ENCODE assay signal across 22 cellular contexts in the genomic region with DNA sequence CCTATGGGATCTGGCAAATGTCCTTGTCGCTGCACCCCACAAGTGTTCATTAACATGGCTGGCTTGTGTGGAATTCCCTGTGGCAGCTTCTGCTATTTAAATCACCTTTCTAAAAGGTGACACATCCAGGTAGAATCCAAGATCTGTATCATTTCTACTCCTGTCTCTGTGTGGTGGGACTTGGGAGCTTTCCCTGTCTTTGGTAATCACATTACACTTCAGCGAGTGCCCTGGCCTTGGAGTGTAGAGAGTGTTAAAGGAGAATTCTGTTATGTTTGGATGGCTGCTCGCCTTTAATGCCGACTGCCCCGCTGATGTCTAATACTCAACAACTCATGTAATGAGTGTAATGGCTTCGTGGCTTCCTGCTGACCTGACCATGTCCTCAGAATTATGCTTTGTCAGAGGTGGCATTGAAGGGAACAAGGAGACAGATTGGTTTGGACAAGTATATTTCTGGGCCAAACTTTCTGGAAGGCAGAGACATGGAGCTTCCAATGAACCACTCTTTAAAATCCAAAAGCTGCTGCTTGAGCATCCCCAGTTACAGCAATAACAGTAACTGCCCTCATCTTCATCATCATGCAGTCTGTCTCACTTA.
"Had no signal": no experiment of that assay in that cellular context is flagged by ENCODE, and none has a peak within 500 bp of the region (broad histone marks: within the 10 kb centered on the region; RNA-seq: fewer than 3 reads in every experiment).

No MANE protein-coding gene starts in this region.

- H3K4me1 Mint-ChIP-seq: endodermal cell, natural killer cell had no signal

- H3K4me3 ChIP-seq: hepatocyte, mucosa of descending colon, neural progenitor cell, psoas muscle, right atrium auricular region, sigmoid colon, skin epidermis, uterus had no signal

- DNase-seq: cerebellar nuclear complex; endodermal cell; erythroblast; foreskin keratinocyte; head of caudate nucleus; mammary epithelial cell; mucosa of descending colon; natural killer cell; nucleus accumbens; psoas muscle; sigmoid colon; stimulated activated CD4-positive, alpha-beta T cell treated with anti-CD3 and anti-CD28 coated beads, Interleukin-2, amount 100 ng/mL, for 48 hours; stimulated activated naive CD4-positive, alpha-beta T cell treated with Interleukin-2 at 50 U/mL for 16 hours; uterus had no signal

- H3K4me1 ChIP-seq: foreskin keratinocyte, uterus had no signal

- H3K4me3 Mint-ChIP-seq: dendritic cell treated with granulocyte-macrophage colony-stimulating factor and Interleukin-4, amounts not matched to agents 40 ng/mL and 50 ng/mL, for 4 days; endodermal cell; natural killer cell; neural progenitor cell; type B pancreatic cell had no signal

- H2AFZ ChIP-seq: hepatocyte, neural progenitor cell had no signal

- H3K27ac ChIP-seq: foreskin keratinocyte, hepatocyte, neural progenitor cell, psoas muscle, right atrium auricular region, sigmoid colon, skin epidermis, uterus had no signal

- H3K79me2 ChIP-seq: hepatocyte had no signal

- H3K9ac ChIP-seq: neural progenitor cell had no signal

- H3K27me3 ChIP-seq: foreskin keratinocyte, hepatocyte, neural progenitor cell, right atrium auricular region, sigmoid colon, uterus had no signal

- H3K4me2 ChIP-seq: hepatocyte, neural progenitor cell had no signal

- H3K36me3 Mint-ChIP-seq: natural killer cell, neural progenitor cell, type B pancreatic cell had no signal

- FAIRE-seq: colon, endothelial cell of umbilical vein had no signal

- ATAC-seq: foreskin keratinocyte, mucosa of descending colon, natural killer cell, psoas muscle had no signal

- H3K9me3 ChIP-seq: mucosa of descending colon, psoas muscle, right atrium auricular region, sigmoid colon, uterus had no signal

- H3K27me3 Mint-ChIP-seq: dendritic cell treated with granulocyte-macrophage colony-stimulating factor and Interleukin-4, amounts not matched to agents 40 ng/mL and 50 ng/mL, for 4 days; type B pancreatic cell had no signal

- H3K27ac Mint-ChIP-seq: dendritic cell treated with granulocyte-macrophage colony-stimulating factor and Interleukin-4, amounts not matched to agents 40 ng/mL and 50 ng/mL, for 4 days; endodermal cell; natural killer cell; neural progenitor cell; type B pancreatic cell had no signal

- H3K9me3 Mint-ChIP-seq: dendritic cell treated with granulocyte-macrophage colony-stimulating factor and Interleukin-4, amounts not matched to agents 40 ng/mL and 50 ng/mL, for 4 days; neural progenitor cell had no signal

- H3K36me3 ChIP-seq: neural progenitor cell, right atrium auricular region, sigmoid colon, uterus had no signal
